ENCODE assay signal across 8 cellular contexts in the genomic region with DNA sequence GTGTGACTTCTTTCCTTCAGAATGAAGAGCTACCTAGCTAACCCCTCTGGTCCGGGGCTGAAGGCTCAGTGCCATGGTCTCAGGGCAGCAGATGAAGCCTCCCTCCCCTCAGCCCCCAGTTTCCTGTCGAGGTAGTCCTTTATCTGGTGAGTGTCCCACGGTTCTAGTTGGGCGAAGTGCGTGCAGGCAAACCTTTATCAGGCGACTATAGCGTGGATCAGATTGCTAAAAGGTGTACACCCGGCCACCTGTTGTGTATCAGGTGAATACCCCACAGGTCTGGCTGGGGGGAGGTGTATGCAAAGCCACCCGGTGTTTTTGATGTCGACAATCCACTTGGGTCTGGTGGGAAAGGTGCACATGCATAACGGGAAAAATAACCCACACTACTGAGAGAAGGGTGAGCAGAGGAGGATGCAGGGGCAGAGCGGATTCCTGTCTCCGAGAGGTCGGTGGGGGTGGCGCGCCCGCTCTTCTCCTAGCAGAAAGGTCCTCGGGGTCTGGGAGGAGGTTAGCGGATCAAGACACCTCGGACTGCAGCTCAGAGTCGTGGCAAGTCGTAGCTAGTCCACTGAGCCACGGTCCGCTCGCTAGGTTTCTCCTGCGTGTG. TPM values are rescaled to one million over a fixed set of nuclear protein-coding genes. Genes with fewer than 3 reads are reported as not detected.
DNase-seq lines count a peak whose midpoint lies in the region; ATAC-seq and TF ChIP-seq lines count a peak whose summit lies in the region.
"Had no signal": no experiment of that assay in that cellular context is flagged by ENCODE, and none has a peak within 500 bp of the region (broad histone marks: within the 10 kb centered on the region; RNA-seq: fewer than 3 reads in every experiment).

No MANE protein-coding gene starts in this region.

- H3K9ac ChIP-seq in mesenchymal stem cell (ENCODE audit: low read length), result peak overlapping the region; percentile 87

- H2AFZ ChIP-seq in mesenchymal stem cell (ENCODE audit: low read depth, low read length), result peak overlapping the region; percentile 84

- H3K14ac ChIP-seq in mesenchymal stem cell (ENCODE audit: low read length in 2 of 2), result peak overlapping the region in 1 of 2 experiments; percentile 95

- H3K4me2 ChIP-seq in mesenchymal stem cell (ENCODE audit: low read length, poor library complexity, severe bottlenecking), result peak overlapping the region; percentile 97

- no peak overlapping the region for H3K27ac ChIP-seq in mesenchymal stem cell (ENCODE audit: low read length, poor library complexity, severe bottlenecking)

- H3K4me3 ChIP-seq in choroid plexus epithelial cell (ENCODE audit: low read depth, low read length) (peak overlapping the region; percentile 94), mesenchymal stem cell (ENCODE audit: insufficient read depth in 1 of 2, low read depth in 1 of 2, low read length in 2 of 2) (peak overlapping the region; percentile 79 to 94)

- H2BK5ac ChIP-seq in mesenchymal stem cell (ENCODE audit: low read depth, low read length, poor library complexity, severe bottlenecking), result no peak overlapping the region

- DNase-seq in RKO (ENCODE audit: low spot score) (peak; percentile 16), choroid plexus epithelial cell (ENCODE audit: low read depth) (peak; percentile 7), mesenchymal stem cell (no peak), type B pancreatic cell (ENCODE audit: extremely low spot score, unreplicated experiment) (no peak), ecto neural progenitor cell (ENCODE audit: low spot score) (no peak)

- H3K4me3 Mint-ChIP-seq in type B pancreatic cell, result peak overlapping the region; percentile 93

- no peak overlapping the region for H2AK5ac ChIP-seq in mesenchymal stem cell (ENCODE audit: low read length, severe bottlenecking)

- H3K27me3 ChIP-seq in mesenchymal stem cell (ENCODE audit: control insufficient read depth in 1 of 2, insufficient read depth in 1 of 2, low read length in 2 of 2), result no peaks in the 10 kb centered on the region

- peaks cover 14% of the 10 kb centered on the region for H3K4me1 ChIP-seq in mesenchymal stem cell (ENCODE audit: control insufficient read depth, insufficient read depth, low read depth, low read length)

- no peak overlapping the region for H3K23ac ChIP-seq in mesenchymal stem cell (ENCODE audit: low read length in 2 of 2)

- peak overlapping the region; percentile 83 for H3K27ac Mint-ChIP-seq in type B pancreatic cell

- WGBS in mesenchymal stem cell, result 5% methylated on average over 26 of the region's 26 CpGs

- no peak overlapping the region for H4K91ac ChIP-seq in mesenchymal stem cell (ENCODE audit: low read length)

- H3K18ac ChIP-seq in mesenchymal stem cell (ENCODE audit: low read depth in 1 of 2, low read length in 2 of 2), result peak overlapping the region in 1 of 2 experiments; percentile 89

- ATAC-seq in GM18873 (IDR thresholded peaks at IDR 0.05; ENCODE audit: low FRiP score, unreplicated experiment) (peak; percentile 3), HG02798 (IDR thresholded peaks at IDR 0.05; ENCODE audit: poor library complexity, unreplicated experiment) (peak; percentile 3)

- peaks cover 11% of the 10 kb centered on the region for H3K4me1 Mint-ChIP-seq in type B pancreatic cell (ENCODE audit: unreplicated experiment)

- no peaks in the 10 kb centered on the region for H3K9me3 ChIP-seq in mesenchymal stem cell (ENCODE audit: control insufficient read depth, low read length)

- peak overlapping the region; percentile 35 for H4K8ac ChIP-seq in mesenchymal stem cell (ENCODE audit: low read length)

- H2BK15ac ChIP-seq in mesenchymal stem cell (ENCODE audit: low read depth, poor library complexity, severe bottlenecking), result peak overlapping the region; percentile 60

- no peak overlapping the region for H2BK12ac ChIP-seq in mesenchymal stem cell (ENCODE audit: low read length in 2 of 2)

- TF ChIP-seq CTCF in choroid plexus epithelial cell (conservative IDR thresholded peaks at IDR 0.05; ENCODE audit: low read depth, low read length) (no peak), type B pancreatic cell (conservative IDR thresholded peaks at IDR 0.05) (no peak)

- H3K36me3 Mint-ChIP-seq in type B pancreatic cell, result peaks cover 15% of the 10 kb centered on the region

- peaks cover 7 to 32% of the 10 kb centered on the region in 2 experiments for H3K36me3 ChIP-seq in mesenchymal stem cell (ENCODE audit: control insufficient read depth in 1 of 2, insufficient read depth in 2 of 2, low read depth in 1 of 2, low read length in 2 of 2)

- no peaks in the 10 kb centered on the region for H3K9me3 Mint-ChIP-seq in type B pancreatic cell

- peaks cover 22% of the 10 kb centered on the region for H3K79me1 ChIP-seq in mesenchymal stem cell (replicated peaks; ENCODE audit: low read length, poor library complexity, severe bottlenecking)

- no peak overlapping the region for H2BK120ac ChIP-seq in mesenchymal stem cell (ENCODE audit: low read depth, low read length)

- no peak overlapping the region for H3K4ac ChIP-seq in mesenchymal stem cell (ENCODE audit: low read depth in 1 of 2, low read length in 2 of 2)

- no peaks in the 10 kb centered on the region for H3K27me3 Mint-ChIP-seq in type B pancreatic cell

RNA-seq across cellular contexts. Expression of gene SLC12A6, which starts 0.5 kb away (rescaled TPM):
- 6.1 TPM for polyA plus RNA-seq in mesenchymal stem cell (2013, experiment 1 of 2)
- 5.1 TPM for polyA plus RNA-seq in mesenchymal stem cell (2013, experiment 2 of 2)
- 14.5 and 15.0 TPM in 2 replicates for total RNA-seq in type B pancreatic cell (ENCODE audit: low replicate concordance)

RNA-seq across cellular contexts. Expression of gene NOP10, which starts 5.9 kb away (rescaled TPM):
- polyA plus RNA-seq in mesenchymal stem cell (2013, experiment 1 of 2), result 571 TPM
- polyA plus RNA-seq in mesenchymal stem cell (2013, experiment 2 of 2), result 586 TPM
- 143 and 157 TPM in 2 replicates for total RNA-seq in type B pancreatic cell (ENCODE audit: low replicate concordance)

RNA-seq across cellular contexts. Expression of gene NUTM1, which starts 6.1 kb away (rescaled TPM):
- polyA plus RNA-seq in mesenchymal stem cell (2013, experiment 1 of 2), result not detected
- not detected for polyA plus RNA-seq in mesenchymal stem cell (2013, experiment 2 of 2)
- total RNA-seq in type B pancreatic cell (ENCODE audit: low replicate concordance), result not detected in 2 replicates
- total RNA-seq: subcutaneous adipose tissue had no signal

RNA-seq across cellular contexts. Expression of gene LPCAT4, which starts 29.9 kb away (rescaled TPM):
- 31.1 TPM for polyA plus RNA-seq in mesenchymal stem cell (2013, experiment 1 of 2)
- polyA plus RNA-seq in mesenchymal stem cell (2013, experiment 2 of 2), result 32.1 TPM
- total RNA-seq in type B pancreatic cell (ENCODE audit: low replicate concordance), result 87.5 and 90.6 TPM in 2 replicates

Comparison
In these comparisons a context has a peak if more than half of its experiments do, and no peak if none do; other contexts are left out.
1. DNase-seq: peak in RKO (single experiment) and choroid plexus epithelial cell (single experiment); none in mesenchymal stem cell (single experiment), type B pancreatic cell (single experiment) and ecto neural progenitor cell (single experiment).